ENCODE assay signal across 9 cellular contexts in the genomic region with DNA sequence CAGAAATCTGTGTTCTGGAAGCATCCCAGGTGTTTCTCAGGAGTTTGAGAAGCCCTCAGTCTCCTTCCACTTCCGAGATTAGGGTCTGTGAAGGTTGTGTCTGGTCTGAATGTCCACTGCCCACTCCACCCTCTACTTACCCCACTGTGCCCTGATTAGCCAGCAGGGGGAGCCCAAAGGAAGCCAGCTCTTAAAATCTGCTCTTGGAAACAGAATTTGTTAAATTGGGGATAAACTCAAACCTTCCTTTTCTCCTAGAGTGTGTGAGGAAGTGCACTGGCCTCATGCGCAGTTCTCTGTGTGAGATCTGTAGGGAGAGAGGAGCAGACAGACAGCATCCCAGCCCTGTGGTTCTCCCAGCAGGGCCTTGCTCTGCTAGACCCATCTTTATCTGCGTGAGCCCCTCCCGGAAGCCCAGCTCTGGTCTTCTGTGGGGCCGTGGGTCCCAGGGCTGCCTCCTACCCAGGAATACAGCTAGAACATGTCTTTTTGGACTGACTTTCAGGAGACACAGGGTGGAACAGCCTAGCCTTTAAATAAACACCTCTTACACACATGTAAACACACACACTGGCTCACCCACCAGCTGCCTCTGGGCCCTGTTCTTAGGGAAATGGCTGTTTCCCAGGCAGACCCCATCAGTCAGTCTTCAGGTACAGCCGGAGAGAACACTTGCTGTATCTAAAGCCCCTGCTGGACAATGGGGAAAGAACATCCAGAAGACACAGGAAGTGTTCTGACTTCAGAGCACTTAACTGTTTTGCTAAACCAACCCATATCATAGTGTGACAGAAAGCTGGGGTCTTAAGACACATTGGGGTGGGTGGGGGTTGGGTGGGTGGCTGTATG. TPM values are rescaled to one million over a fixed set of nuclear protein-coding genes. Genes with fewer than 3 reads are reported as not detected.
DNase-seq lines count a peak whose midpoint lies in the region; ATAC-seq, FAIRE-seq and TF ChIP-seq lines count a peak whose summit lies in the region.
"Had no signal": no experiment of that assay in that cellular context is flagged by ENCODE, and none has a peak within 500 bp of the region (broad histone marks: within the 10 kb centered on the region; RNA-seq: fewer than 3 reads in every experiment).

No MANE protein-coding gene starts in this region.

- ATAC-seq in activated T-cell treated with anti-CD3 and anti-CD28 coated beads, Interleukin-2, amount 50 U/mL, for 4 hours = no peak
- ATAC-seq in foreskin keratinocyte = peak; percentile 14
- no peak for ATAC-seq in HG02870 (IDR thresholded peaks at IDR 0.05; ENCODE audit: unreplicated experiment)
- ATAC-seq in GM21367 (IDR thresholded peaks at IDR 0.05; ENCODE audit: unreplicated experiment) = no peak

- no peak overlapping the region for H3K27ac Mint-ChIP-seq in progenitor cell of endocrine pancreas
- H3K27ac Mint-ChIP-seq: activated B cell treated with CpG ODN at 0.5 μM for 24 hours had no signal

- H3K4me3 Mint-ChIP-seq in activated T-cell treated with anti-CD3 and anti-CD28 coated beads, Interleukin-2, amount 50 U/mL, for 4 hours = no peak overlapping the region
- H3K4me3 Mint-ChIP-seq in progenitor cell of endocrine pancreas (ENCODE audit: low read depth) = no peak overlapping the region
- H3K4me3 Mint-ChIP-seq: activated B cell treated with CpG ODN at 0.5 μM for 24 hours had no signal

- H3K4me1 ChIP-seq in foreskin keratinocyte = peaks cover 23% of the 10 kb centered on the region

- no peaks in the 10 kb centered on the region for H3K27me3 ChIP-seq in foreskin keratinocyte

- FAIRE-seq in H54 (lab: Jason Lieb, UNC) = no peak

- H3K4me1 Mint-ChIP-seq in activated T-cell treated with anti-CD3 and anti-CD28 coated beads, Interleukin-2, amount 50 U/mL, for 4 hours (ENCODE audit: low read depth) = no peaks in the 10 kb centered on the region
- peaks cover 29% of the 10 kb centered on the region for H3K4me1 Mint-ChIP-seq in progenitor cell of endocrine pancreas (ENCODE audit: low read depth)
- H3K4me1 Mint-ChIP-seq: activated B cell treated with CpG ODN at 0.5 μM for 24 hours had no signal

- H3K27ac ChIP-seq in foreskin keratinocyte = no peak overlapping the region

- peaks cover 25% of the 10 kb centered on the region for H3K36me3 Mint-ChIP-seq in activated T-cell treated with anti-CD3 and anti-CD28 coated beads, Interleukin-2, amount 50 U/mL, for 4 hours (ENCODE audit: insufficient read depth)
- peaks cover 17% of the 10 kb centered on the region for H3K36me3 Mint-ChIP-seq in progenitor cell of endocrine pancreas (ENCODE audit: insufficient read depth)

- TF ChIP-seq CTCF in foreskin keratinocyte (conservative IDR thresholded peaks at IDR 0.05) (peak; percentile 81), progenitor cell of endocrine pancreas (IDR thresholded peaks at IDR 0.05; ENCODE audit: unreplicated experiment) (peak; percentile 80)

- DNase-seq in DMS53 (lab: John Stamatoyannopoulos, UW) (peak; percentile 72), H54 (ENCODE audit: insufficient read length, low spot score) (peak; percentile 31), NCI-H446 treated with DMSO at 0.1 percent for 48 hours (lab: John Stamatoyannopoulos, UW) (peak; percentile 11), foreskin keratinocyte (no peak), progenitor cell of endocrine pancreas (ENCODE audit: low spot score, unreplicated experiment) (peak; percentile 34)
- peak; percentile 17 for DNase-seq in activated T-cell treated with anti-CD3 and anti-CD28 coated beads, Interleukin-2, amount 50 U/mL, for 4 hours
- DNase-seq: activated B cell treated with CpG ODN at 0.5 μM for 24 hours had no signal

- TF ChIP-seq POLR2A in H54 (IDR thresholded peaks at IDR 0.05; ENCODE audit: low read depth, low read length) = no peak

- H3K27me3 Mint-ChIP-seq in activated T-cell treated with anti-CD3 and anti-CD28 coated beads, Interleukin-2, amount 50 U/mL, for 4 hours (ENCODE audit: low read depth) = no peaks in the 10 kb centered on the region
- no peaks in the 10 kb centered on the region for H3K27me3 Mint-ChIP-seq in progenitor cell of endocrine pancreas
- H3K27me3 Mint-ChIP-seq: activated B cell treated with CpG ODN at 0.5 μM for 24 hours had no signal

- H3K9me3 Mint-ChIP-seq in activated T-cell treated with anti-CD3 and anti-CD28 coated beads, Interleukin-2, amount 50 U/mL, for 4 hours = no peaks in the 10 kb centered on the region
- no peaks in the 10 kb centered on the region for H3K9me3 Mint-ChIP-seq in progenitor cell of endocrine pancreas (ENCODE audit: low read depth)
- H3K9me3 Mint-ChIP-seq: activated B cell treated with CpG ODN at 0.5 μM for 24 hours had no signal

RNA-seq across cellular contexts. Expression of a gene that starts 52.2 kb away (rescaled TPM):
- 10 to 100 TPM; 15.6 to 21.9 (median 18.4) TPM for total RNA-seq in activated T-cell treated with anti-CD3 and anti-CD28 coated beads, Interleukin-2, amount 50 U/mL, for 4 hours
- total RNA-seq in foreskin keratinocyte (56.1 and 65.7 TPM in 2 replicates), progenitor cell of endocrine pancreas (46.8 and 47.8 TPM in 2 replicates)
- polyA plus RNA-seq in foreskin keratinocyte = 43.5 and 45.6 TPM in 2 replicates

Comparison
In these comparisons a context has a peak if more than half of its experiments do, and no peak if none do; other contexts are left out.
1. DNase-seq: peak in DMS53 (single experiment), H54 (single experiment), NCI-H446 treated with DMSO at 0.1 percent for 48 hours (single experiment), activated T-cell treated with anti-CD3 and anti-CD28 coated beads, Interleukin-2, amount 50 U/mL, for 4 hours (single experiment) and progenitor cell of endocrine pancreas (single experiment); none in foreskin keratinocyte (0 of 2).